Comparison of ENCODE assay signal across 8 cellular contexts in genomic region chr2:203636896-203637818, GRCh38.
A peak's percentile ranks its signal among the peaks of the same experiment; 100 is the strongest.
DNase-seq lines count a peak whose midpoint lies in the region; ATAC-seq, FAIRE-seq and TF ChIP-seq lines count a peak whose summit lies in the region.

No MANE protein-coding gene starts in this region.

- H3K27ac ChIP-seq in left lung (peak overlapping the region; percentile 44 to 57), thyroid gland (peak overlapping the region in 2 of 3 donors; percentile 53 to 56)

- H3K27me3 ChIP-seq in left lung = no peaks in the 10 kb centered on the region
- no peaks in the 10 kb centered on the region for H3K27me3 ChIP-seq in thyroid gland

- WGBS in thyroid gland, 2 donors = 67 to 81% methylated on average over 5 of the region's 5 CpGs

- H3K9me3 ChIP-seq in left lung (no peaks in the 10 kb centered on the region), thyroid gland (no peaks in the 10 kb centered on the region)

- peak overlapping the region; percentile 21 for H3K27ac Mint-ChIP-seq in activated CD4-positive, alpha-beta memory T cell treated with anti-CD3 and anti-CD28 coated beads, Interleukin-2, amount 10 ng/mL, durations not matched to agents 7 days and 5 days
- H3K27ac Mint-ChIP-seq in activated CD4-positive, alpha-beta memory T cell treated with anti-CD3 and anti-CD28 coated beads for 36 hours = no peak overlapping the region
- peak overlapping the region; percentile 6 for H3K27ac Mint-ChIP-seq in activated naive CD8-positive, alpha-beta T cell treated with anti-CD3 and anti-CD28 coated beads, Interleukin-2, amount 10 ng/mL, durations not matched to agents 7 days and 5 days

- no peak for FAIRE-seq in GM12892 (lab: Jason Lieb, UNC)

- H3K36me3 Mint-ChIP-seq in activated CD4-positive, alpha-beta memory T cell treated with anti-CD3 and anti-CD28 coated beads, Interleukin-2, amount 10 ng/mL, durations not matched to agents 7 days and 5 days (ENCODE audit: low read depth) = no peaks in the 10 kb centered on the region
- no peaks in the 10 kb centered on the region for H3K36me3 Mint-ChIP-seq in activated CD4-positive, alpha-beta memory T cell treated with anti-CD3 and anti-CD28 coated beads for 36 hours
- peaks cover 2% of the 10 kb centered on the region for H3K36me3 Mint-ChIP-seq in activated naive CD8-positive, alpha-beta T cell treated with anti-CD3 and anti-CD28 coated beads, Interleukin-2, amount 10 ng/mL, durations not matched to agents 7 days and 5 days

- no peaks in the 10 kb centered on the region for H3K27me3 Mint-ChIP-seq in activated CD4-positive, alpha-beta memory T cell treated with anti-CD3 and anti-CD28 coated beads, Interleukin-2, amount 10 ng/mL, durations not matched to agents 7 days and 5 days
- H3K27me3 Mint-ChIP-seq in activated CD4-positive, alpha-beta memory T cell treated with anti-CD3 and anti-CD28 coated beads for 36 hours = no peaks in the 10 kb centered on the region
- no peaks in the 10 kb centered on the region for H3K27me3 Mint-ChIP-seq in activated naive CD8-positive, alpha-beta T cell treated with anti-CD3 and anti-CD28 coated beads, Interleukin-2, amount 10 ng/mL, durations not matched to agents 7 days and 5 days

- peaks cover 19% of the 10 kb centered on the region for H3K4me1 Mint-ChIP-seq in activated CD4-positive, alpha-beta memory T cell treated with anti-CD3 and anti-CD28 coated beads, Interleukin-2, amount 10 ng/mL, durations not matched to agents 7 days and 5 days
- peaks cover 15% of the 10 kb centered on the region for H3K4me1 Mint-ChIP-seq in activated CD4-positive, alpha-beta memory T cell treated with anti-CD3 and anti-CD28 coated beads for 36 hours (ENCODE audit: low read depth)
- peaks cover 22% of the 10 kb centered on the region for H3K4me1 Mint-ChIP-seq in activated naive CD8-positive, alpha-beta T cell treated with anti-CD3 and anti-CD28 coated beads, Interleukin-2, amount 10 ng/mL, durations not matched to agents 7 days and 5 days

- H3K36me3 ChIP-seq in left lung (no peaks in the 10 kb centered on the region), thyroid gland (no peaks in the 10 kb centered on the region)

- H3K4me3 ChIP-seq in left lung = no peak overlapping the region
- H3K4me3 ChIP-seq in thyroid gland (replicated peaks in 1 of 3) = no peak overlapping the region

- H3K4me1 ChIP-seq in left lung (peaks cover 14 to 23% of the 10 kb centered on the region in 2 donors), thyroid gland (peaks cover 16 to 18% of the 10 kb centered on the region in 2 donors)

- TF ChIP-seq POLR2A in thyroid gland (IDR thresholded peaks at IDR 0.05) (no peak), GM12892 (IDR thresholded peaks at IDR 0.05; ENCODE audit: low read depth, low read length) (no peak)

- no peak for TF ChIP-seq CTCF in left lung (IDR thresholded peaks at IDR 0.05)
- no peak for TF ChIP-seq CTCF in thyroid gland (IDR thresholded peaks at IDR 0.05)

- ATAC-seq in activated naive CD8-positive, alpha-beta T cell treated with anti-CD3 and anti-CD28 coated beads, Interleukin-2, amount 10 ng/mL, durations not matched to agents 7 days and 5 days (ENCODE audit: low read depth) = peak; percentile 63
- peak; percentile 89 for ATAC-seq in left lung

- POLR2A ChIA-PET in activated CD4-positive, alpha-beta memory T cell treated with anti-CD3 and anti-CD28 coated beads, Interleukin-2, amount 10 ng/mL, durations not matched to agents 7 days and 5 days (lab: Charles Lee) = interaction anchor here (0.9 to 1.6 kb wide), 3 partner anchors 58 to 175 kb away, joined by 3 to 5 read pairs (median 3); no protein-coding TSS in a partner anchor
- POLR2A ChIA-PET in activated CD4-positive, alpha-beta memory T cell treated with anti-CD3 and anti-CD28 coated beads for 36 hours (lab: Charles Lee) = interaction anchor here (0.5 to 1.3 kb wide), 2 partner anchors 9 to 53 kb away, joined by 3 read pairs; no protein-coding TSS in a partner anchor
- POLR2A ChIA-PET in activated naive CD8-positive, alpha-beta T cell treated with anti-CD3 and anti-CD28 coated beads, Interleukin-2, amount 10 ng/mL, durations not matched to agents 7 days and 5 days (lab: Charles Lee) = no interaction called here

- DNase-seq in activated CD4-positive, alpha-beta memory T cell treated with anti-CD3 and anti-CD28 coated beads, Interleukin-2, amount 10 ng/mL, durations not matched to agents 7 days and 5 days = peak; percentile 25
- DNase-seq in activated CD4-positive, alpha-beta memory T cell treated with anti-CD3 and anti-CD28 coated beads for 36 hours = no peak
- DNase-seq in activated naive CD8-positive, alpha-beta T cell treated with anti-CD3 and anti-CD28 coated beads, Interleukin-2, amount 10 ng/mL, durations not matched to agents 7 days and 5 days = no peak
- DNase-seq in left lung (no peak), thyroid gland (peak in 1 of 2 donors; percentile 20), GM12892 (ENCODE audit: insufficient read length) (no peak), COR-L47 (lab: John Stamatoyannopoulos, UW) (no peak), NCI-H82 (lab: John Stamatoyannopoulos, UW) (no peak)

- no peaks in the 10 kb centered on the region for H3K9me3 Mint-ChIP-seq in activated CD4-positive, alpha-beta memory T cell treated with anti-CD3 and anti-CD28 coated beads, Interleukin-2, amount 10 ng/mL, durations not matched to agents 7 days and 5 days
- no peaks in the 10 kb centered on the region for H3K9me3 Mint-ChIP-seq in activated CD4-positive, alpha-beta memory T cell treated with anti-CD3 and anti-CD28 coated beads for 36 hours
- H3K9me3 Mint-ChIP-seq in activated naive CD8-positive, alpha-beta T cell treated with anti-CD3 and anti-CD28 coated beads, Interleukin-2, amount 10 ng/mL, durations not matched to agents 7 days and 5 days = no peaks in the 10 kb centered on the region

- intact Hi-C loops in activated CD4-positive, alpha-beta memory T cell treated with anti-CD3 and anti-CD28 coated beads for 36 hours (cut with micrococcal nuclease) = no loop called here
- intact Hi-C loops in left lung (cut with DNase I) (no loop called here), thyroid gland (cut with DNase I) (no loop called here)

- CTCF ChIA-PET in activated CD4-positive, alpha-beta memory T cell treated with anti-CD3 and anti-CD28 coated beads, Interleukin-2, amount 10 ng/mL, durations not matched to agents 7 days and 5 days (lab: Charles Lee) = interaction anchor here (1.3 to 2.2 kb wide), 2 partner anchors 14 to 178 kb away, joined by 5 read pairs; no protein-coding TSS in a partner anchor
- CTCF ChIA-PET in activated CD4-positive, alpha-beta memory T cell treated with anti-CD3 and anti-CD28 coated beads for 36 hours (lab: Charles Lee) = no interaction called here

- H3K4me3 Mint-ChIP-seq in activated CD4-positive, alpha-beta memory T cell treated with anti-CD3 and anti-CD28 coated beads, Interleukin-2, amount 10 ng/mL, durations not matched to agents 7 days and 5 days = no peak overlapping the region
- no peak overlapping the region for H3K4me3 Mint-ChIP-seq in activated CD4-positive, alpha-beta memory T cell treated with anti-CD3 and anti-CD28 coated beads for 36 hours
- H3K4me3 Mint-ChIP-seq in activated naive CD8-positive, alpha-beta T cell treated with anti-CD3 and anti-CD28 coated beads, Interleukin-2, amount 10 ng/mL, durations not matched to agents 7 days and 5 days = peak overlapping the region; percentile 11
